Comparison of ENCODE assay signal across 1 cellular context in genomic region chr16:88893127-88893968, GRCh38.
TF ChIP-seq lines count a peak whose summit lies in the region.

No MANE protein-coding gene starts in this region.

TF ChIP-seq in HepG2, 621 proteins besides CTCF, POLR2A, EP300 and RAD21:
- no peak for TF ChIP-seq MXD1 (CRISPR knock-in tag; IDR thresholded peaks at IDR 0.05)
- TF ChIP-seq FOXK1 (CRISPR knock-in tag; IDR thresholded peaks at IDR 0.05; ENCODE audit: borderline replicate concordance, low read depth): no peak
- TF ChIP-seq ZNF777 (CRISPR knock-in tag; IDR thresholded peaks at IDR 0.05): no peak
- TF ChIP-seq FOXP4 (CRISPR knock-in tag; IDR thresholded peaks at IDR 0.05): no peak
- no peak for TF ChIP-seq MNT (IDR thresholded peaks at IDR 0.05)
- TF ChIP-seq CHD4 (IDR thresholded peaks at IDR 0.05; ENCODE audit: borderline replicate concordance, low read length): no peak
- TF ChIP-seq ZNF790 (CRISPR knock-in tag; IDR thresholded peaks at IDR 0.05; ENCODE audit: borderline replicate concordance): no peak
- TF ChIP-seq CSRNP1 (CRISPR knock-in tag; IDR thresholded peaks at IDR 0.05): no peak
- no peak for TF ChIP-seq ZNF451 (CRISPR knock-in tag; IDR thresholded peaks at IDR 0.05)
- TF ChIP-seq MEIS1 (CRISPR knock-in tag; IDR thresholded peaks at IDR 0.05; ENCODE audit: borderline replicate concordance): no peak
- no peak for TF ChIP-seq DBP (CRISPR knock-in tag; IDR thresholded peaks at IDR 0.05; ENCODE audit: not compliant biosample characterization)
- no peak for TF ChIP-seq NPAS2 (CRISPR knock-in tag; IDR thresholded peaks at IDR 0.05; ENCODE audit: borderline replicate concordance)
- TF ChIP-seq TEF (CRISPR knock-in tag; IDR thresholded peaks at IDR 0.05): no peak
- no peak for TF ChIP-seq STAT6 (CRISPR knock-in tag; IDR thresholded peaks at IDR 0.05; ENCODE audit: borderline replicate concordance)
